Comparison of ENCODE assay signal across 8 cellular contexts in genomic region chr17:29219378-29220047, GRCh38. TPM values are rescaled to one million over a fixed set of nuclear protein-coding genes. Genes with fewer than 3 reads are reported as not detected.
DNase-seq lines count a peak whose midpoint lies in the region; ATAC-seq, FAIRE-seq and TF ChIP-seq lines count a peak whose summit lies in the region.

No MANE protein-coding gene starts in this region.

- TF ChIP-seq CTCF in C4-2B (conservative IDR thresholded peaks at IDR 0.05), result peak; percentile 97
- peak; percentile 20 for TF ChIP-seq CTCF in activated B cell treated with CpG ODN at 0.5 μM for 24 hours (IDR thresholded peaks at IDR 0.05)
- peak; percentile 92 for TF ChIP-seq CTCF in cardiac fibroblast (IDR thresholded peaks at IDR 0.05; ENCODE audit: low read depth, low read length)
- TF ChIP-seq CTCF in keratinocyte (optimal IDR thresholded peaks at IDR 0.05 in 1 of 3, IDR thresholded peaks at IDR 0.05 in 1 of 3, conservative IDR thresholded peaks at IDR 0.05 in 1 of 3; ENCODE audit: extremely low read depth in 1 of 3, insufficient read depth in 2 of 3, low read length in 3 of 3), result peak; percentile 80 to 90 (median 85)

- H3K4me1 ChIP-seq in keratinocyte (ENCODE audit: control insufficient read depth, extremely low read depth, insufficient read depth, low read length), result peaks cover 39% of the 10 kb centered on the region

- no peaks in the 10 kb centered on the region for H3K9me1 ChIP-seq in keratinocyte (ENCODE audit: control insufficient read depth, extremely low read depth, insufficient read depth, low read length)

- H3K27me3 ChIP-seq in keratinocyte (ENCODE audit: control insufficient read depth, extremely low read depth, insufficient read depth, low read length), result no peaks in the 10 kb centered on the region

- H4K20me1 ChIP-seq in keratinocyte (ENCODE audit: control insufficient read depth, extremely low read depth, insufficient read depth, low read length), result no peaks in the 10 kb centered on the region

- peak overlapping the region; percentile 19 for H2AFZ ChIP-seq in keratinocyte (ENCODE audit: control insufficient read depth, low read length)

- peak overlapping the region; percentile 59 for H3K4me2 ChIP-seq in keratinocyte (ENCODE audit: control insufficient read depth, extremely low read depth, insufficient read depth, low read depth, low read length)

- POLR2A ChIA-PET in activated B cell treated with CpG ODN at 0.5 μM for 24 hours (lab: Charles Lee), result interaction anchor here (0.7 to 2.3 kb wide), 4 partner anchors 69 to 492 kb away, joined by 3 to 22 read pairs (median 4); no protein-coding TSS in a partner anchor

- intact Hi-C loops in activated B cell treated with CpG ODN at 0.5 μM for 24 hours (cut with micrococcal nuclease), result loop anchor here (1.0 to 2.0 kb wide), 5 partner anchors 39 to 103 kb away; partner anchors contain the start of gene MYO18A

- H3K4me3 Mint-ChIP-seq in activated B cell treated with CpG ODN at 0.5 μM for 24 hours, result no peak overlapping the region

- no peaks in the 10 kb centered on the region for H3K9me3 Mint-ChIP-seq in activated B cell treated with CpG ODN at 0.5 μM for 24 hours

- no peaks in the 10 kb centered on the region for H3K36me3 Mint-ChIP-seq in activated B cell treated with CpG ODN at 0.5 μM for 24 hours (ENCODE audit: low read depth)

- H3K4me3 ChIP-seq in cardiac fibroblast (replicated peaks in 1 of 2; ENCODE audit: low read depth in 2 of 2, low read length in 2 of 2) (no peak overlapping the region), keratinocyte (ENCODE audit: control insufficient read depth in 2 of 3, extremely low read depth in 1 of 3, insufficient read depth in 2 of 3, low read depth in 1 of 3, low read length in 3 of 3) (no peak overlapping the region)

- H3K9ac ChIP-seq in keratinocyte (ENCODE audit: control insufficient read depth, extremely low read depth, insufficient read depth, low read length), result no peak overlapping the region

- dilution Hi-C loops in keratinocyte (cut with MboI; ENCODE audit: extremely low pct_ligation_motif_present, low sequenced_read_pairs), result no loop called here

- peaks cover 2% of the 10 kb centered on the region for H3K27me3 Mint-ChIP-seq in activated B cell treated with CpG ODN at 0.5 μM for 24 hours

- FAIRE-seq in keratinocyte (lab: Jason Lieb, UNC), result peak; percentile 84

- CTCF ChIA-PET in activated B cell treated with CpG ODN at 0.5 μM for 24 hours (lab: Charles Lee), result interaction anchor here (0.8 to 7.0 kb wide), 22 partner anchors 12 to 353 kb away, joined by 3 to 194 read pairs (median 4); partner anchors contain the start of gene MYO18A

- DNase-seq in NCI-H2171 treated with DMSO at 0.1 percent for 48 hours (lab: John Stamatoyannopoulos, UW) (peak; percentile 81), activated B cell treated with CpG ODN at 0.5 μM for 24 hours (peak; percentile 52), cardiac fibroblast (ENCODE audit: low read depth in 2 of 2) (peak; percentile 85 to 90), keratinocyte (ENCODE audit: low read depth, low spot score) (no peak)
- peak; percentile 54 to 66 for DNase-seq in stimulated activated CD4-positive, alpha-beta T cell treated with anti-CD3 and anti-CD28 coated beads, Interleukin-1b, Interleukin-23, amount 100 ng/mL, for 4 hours (ENCODE audit: low read depth in 2 of 2)

- no peak overlapping the region for H3K27ac Mint-ChIP-seq in activated B cell treated with CpG ODN at 0.5 μM for 24 hours

- no peaks in the 10 kb centered on the region for H3K79me2 ChIP-seq in keratinocyte (ENCODE audit: control insufficient read depth, insufficient read depth, low read length)

- no peaks in the 10 kb centered on the region for H3K36me3 ChIP-seq in keratinocyte (ENCODE audit: control insufficient read depth in 2 of 2, extremely low read depth in 1 of 2, insufficient read depth in 2 of 2, low read length in 2 of 2)

- H3K4me1 Mint-ChIP-seq in activated B cell treated with CpG ODN at 0.5 μM for 24 hours, result peaks cover 8% of the 10 kb centered on the region

- ATAC-seq in GM21786 (IDR thresholded peaks at IDR 0.05; ENCODE audit: unreplicated experiment), result peak; percentile 66
- peak; percentile 88 for ATAC-seq in activated B cell treated with CpG ODN at 0.5 μM for 24 hours (ENCODE audit: low read depth)
- no peak for ATAC-seq in GM21360 (IDR thresholded peaks at IDR 0.05; ENCODE audit: unreplicated experiment)

- H3K27ac ChIP-seq in C4-2B (no peak overlapping the region), keratinocyte (ENCODE audit: control insufficient read depth, insufficient read depth, low read length) (no peak overlapping the region)

- H3K9me3 ChIP-seq in keratinocyte (ENCODE audit: control insufficient read depth, low read depth, low read length), result no peaks in the 10 kb centered on the region

RNA-seq across cellular contexts. Expression of gene CRYBA1, which starts 27.1 kb away (rescaled TPM):
- total RNA-seq in activated B cell treated with CpG ODN at 0.5 μM for 24 hours, result not detected in 2 replicates
- polyA plus RNA-seq in keratinocyte, result not detected in 3 replicates
- polyA plus RNA-seq in keratinocyte (2011; ENCODE audit: low read depth), result not detected
- not detected in 2 replicates for polyA plus RNA-seq in keratinocyte (2011; cell fraction: cytosol; rRNA removed)
- polyA plus RNA-seq in keratinocyte (2011; cell fraction: nucleus; rRNA removed), result not detected in 2 replicates
- not detected in 2 replicates for polyA plus RNA-seq in keratinocyte (2012; ENCODE audit: low replicate concordance)
- polyA minus RNA-seq in keratinocyte, result not detected in 3 replicates
- polyA minus RNA-seq in keratinocyte (2011; cell fraction: cytosol; rRNA and poly(A)+ RNA removed), result not detected
- not detected in 2 replicates for polyA minus RNA-seq in keratinocyte (2011; cell fraction: nucleus; rRNA and poly(A)+ RNA removed)

RNA-seq across cellular contexts. Expression of gene MYO18A, which starts 39.3 kb away (rescaled TPM):
- 67.8 and 79.8 TPM in 2 replicates for total RNA-seq in activated B cell treated with CpG ODN at 0.5 μM for 24 hours
- polyA plus RNA-seq in keratinocyte, result 18.4 to 26.6 TPM (median 20.0 TPM) in 3 replicates
- 132 TPM for polyA plus RNA-seq in keratinocyte (2011; ENCODE audit: low read depth)
- polyA plus RNA-seq in keratinocyte (2011; cell fraction: cytosol; rRNA removed), result 13.5 and 22.0 TPM in 2 replicates
- polyA plus RNA-seq in keratinocyte (2011; cell fraction: nucleus; rRNA removed), result 129 and 141 TPM in 2 replicates
- polyA plus RNA-seq in keratinocyte (2012; ENCODE audit: low replicate concordance), result 70.9 and 78.4 TPM in 2 replicates
- 43.5 to 142 TPM (median 64.0 TPM) in 3 replicates for polyA minus RNA-seq in keratinocyte
- polyA minus RNA-seq in keratinocyte (2011; cell fraction: cytosol; rRNA and poly(A)+ RNA removed), result 32.6 TPM
- 71.2 and 113 TPM in 2 replicates for polyA minus RNA-seq in keratinocyte (2011; cell fraction: nucleus; rRNA and poly(A)+ RNA removed)

Comparison
In these comparisons a context has a peak if more than half of its experiments do, and no peak if none do; other contexts are left out.
1. CTCF ChIP-seq: peak in every context shown above with its lines; median percentile 97 in C4-2B; 92 in cardiac fibroblast; 85 in keratinocyte; 20 in activated B cell treated with CpG ODN at 0.5 μM for 24 hours.